ENCODE assay signal across 8 cellular contexts in genomic region chr5:55994998-55995914, GRCh38. TPM values are rescaled to one million over a fixed set of nuclear protein-coding genes. Genes with fewer than 3 reads are reported as not detected.
DNase-seq lines count a peak whose midpoint lies in the region; ATAC-seq and TF ChIP-seq lines count a peak whose summit lies in the region.

No MANE protein-coding gene starts in this region.

- H3K27ac ChIP-seq in PC-9 (peak overlapping the region; percentile 91), esophagus muscularis mucosa (replicated peaks in 1 of 4) (peak overlapping the region; percentile 97 to 100 (median 99)), muscle layer of duodenum (ENCODE audit: low read length) (peak overlapping the region; percentile 99)

- peaks cover 23% of the 10 kb centered on the region for H3F3A ChIP-seq in PC-9 (ENCODE audit: insufficient read depth, low read depth)

- POLR2A ChIA-PET in PC-9 (lab: Charles Lee; ENCODE audit: unreplicated experiment) = interaction anchor here (0.6 to 1.0 kb wide), 4 partner anchors 59 to 642 kb away, joined by 3 to 7 read pairs (median 6); no protein-coding TSS in a partner anchor

- under 1% methylated on average over 42 of the region's 70 CpGs for WGBS in esophagus muscularis mucosa

- H3K4me3 ChIP-seq in PC-9 (peak overlapping the region; percentile 87), esophagus muscularis mucosa (peak overlapping the region; percentile 81 to 93 (median 86)), muscle layer of duodenum (ENCODE audit: low read depth in 1 of 2, low read length in 2 of 2) (peak overlapping the region; percentile 78 to 96)

- no peaks in the 10 kb centered on the region; the same call in 1 of the 2 replicates for H4K20me1 ChIP-seq in PC-9 (ENCODE audit: insufficient read depth)

- peaks cover 44% of the 10 kb centered on the region for H3K4me1 ChIP-seq in PC-9 (replicated peaks; ENCODE audit: insufficient read depth)
- peaks cover 14 to 40% (median 38%) of the 10 kb centered on the region in 4 donors for H3K4me1 ChIP-seq in esophagus muscularis mucosa
- H3K4me1 ChIP-seq in muscle layer of duodenum (ENCODE audit: control insufficient read depth in 1 of 2, insufficient read depth in 2 of 2, low read length in 2 of 2) = peaks cover 10 to 21% of the 10 kb centered on the region in 2 donors

- TSS peak; percentile 76 for BruUV-seq in PC-9 (replicated peaks; lab: Mats Ljungman, UMichigan)

- peak; percentile 85 for TF ChIP-seq EP300 in esophagus muscularis mucosa (IDR thresholded peaks at IDR 0.05)

- DNase-seq in DMS53 treated with DMSO at 0.1 percent for 48 hours (lab: John Stamatoyannopoulos, UW; ENCODE audit: unreplicated experiment) (peak; percentile 97), KG1 (lab: John Stamatoyannopoulos, UW) (peak; percentile 97), PC-9 (peak; percentile 85 to 96), esophagus muscularis mucosa (ENCODE audit: extremely low spot score) (peak; percentile 100)
- peak; percentile 97 for DNase-seq in activated T-cell treated with anti-CD3 and anti-CD28 coated beads, Interleukin-2, amount 50 U/mL, for 48 hours
- DNase-seq in stimulated activated CD8-positive, alpha-beta memory T cell treated with anti-CD3 and anti-CD28 coated beads, Interleukin-7, amount 100 ng/mL, for 4 hours (ENCODE audit: low read depth in 2 of 2) = peak; percentile 92 to 96

- intact Hi-C loops in PC-9 (cut with micrococcal nuclease; ENCODE audit: unreplicated experiment) = loop anchor here (1.0 to 5.0 kb wide), 3 partner anchors 102 to 180 kb away; no protein-coding TSS in a partner anchor
- intact Hi-C loops in esophagus muscularis mucosa (cut with DNase I) = loop anchor here (10.0 kb wide), 1 partner anchor 60 kb away; no protein-coding TSS in a partner anchor

- CTCF ChIA-PET in PC-9 (lab: Charles Lee) = interaction anchor here (0.6 kb wide), 1 partner anchor 136 kb away, joined by 3 read pairs; no protein-coding TSS in a partner anchor

- no peaks in the 10 kb centered on the region for H3K9me3 ChIP-seq in PC-9 (ENCODE audit: insufficient read depth, low read depth)
- no peaks in the 10 kb centered on the region for H3K9me3 ChIP-seq in esophagus muscularis mucosa
- no peaks in the 10 kb centered on the region for H3K9me3 ChIP-seq in muscle layer of duodenum (ENCODE audit: control insufficient read depth in 1 of 2, low read length in 2 of 2)

- peak; percentile 71 for TF ChIP-seq POLR2A in esophagus muscularis mucosa (IDR thresholded peaks at IDR 0.05; ENCODE audit: low read depth)

- H3K9me2 ChIP-seq in PC-9 (ENCODE audit: insufficient read depth) = no peaks in the 10 kb centered on the region

- H2AFZ ChIP-seq in PC-9 = peak overlapping the region; percentile 72

- TF ChIP-seq CTCF in PC-9 (conservative IDR thresholded peaks at IDR 0.05) (no peak), esophagus muscularis mucosa (IDR thresholded peaks at IDR 0.05) (peak in 1 of 3 experiments; percentile 12)

- H3K27me3 ChIP-seq in PC-9 (ENCODE audit: insufficient read depth, low read depth) (no peaks in the 10 kb centered on the region), esophagus muscularis mucosa (no peaks in the 10 kb centered on the region), muscle layer of duodenum (ENCODE audit: low read depth, low read length) (no peaks in the 10 kb centered on the region)

- ATAC-seq in GM21737 (IDR thresholded peaks at IDR 0.05; ENCODE audit: unreplicated experiment) = peak; percentile 95

- H3K36me3 ChIP-seq in PC-9 (ENCODE audit: low read depth) (no peaks in the 10 kb centered on the region), esophagus muscularis mucosa (no peaks in the 10 kb centered on the region), muscle layer of duodenum (ENCODE audit: control insufficient read depth in 1 of 2, insufficient read depth in 2 of 2, low read length in 2 of 2) (peaks cover 0 to 7% of the 10 kb centered on the region in 2 donors)

- peak overlapping the region; percentile 82 for H3K4me2 ChIP-seq in PC-9

- H3K79me2 ChIP-seq in PC-9 (ENCODE audit: low read depth) = peaks cover 52% of the 10 kb centered on the region

RNA-seq across cellular contexts. Expression of gene IL6ST, which starts 0.5 kb away (rescaled TPM):
- total RNA-seq in PC-9 (2021) (52.2 and 60.2 TPM in 2 replicates), esophagus muscularis mucosa (100 to 1,000 TPM; 384 to 561 (median 517) TPM)

Comparison
In these comparisons a context has a peak if more than half of its experiments do, and no peak if none do; other contexts are left out.
1. Peak in every context shown above with its lines: DNase-seq, ATAC-seq, H3K4me3 ChIP-seq and H3K27ac ChIP-seq.